Comparison of ENCODE assay signal across 8 cellular contexts in genomic region chr4:74370912-74371311, GRCh38. TPM values are rescaled to one million over a fixed set of nuclear protein-coding genes. Genes with fewer than 3 reads are reported as not detected.
DNase-seq lines count a peak whose midpoint lies in the region; ATAC-seq and TF ChIP-seq lines count a peak whose summit lies in the region.

No MANE protein-coding gene starts in this region.

- TF ChIP-seq CTCF in mucosa of descending colon (IDR thresholded peaks at IDR 0.05), result peak; percentile 22

- H3K9me3 ChIP-seq in SK-N-MC (ENCODE audit: low read depth, low read length), result no peaks in the 10 kb centered on the region
- H3K9me3 ChIP-seq in mucosa of descending colon, result no peaks in the 10 kb centered on the region

- H3K4me1 Mint-ChIP-seq in effector memory CD8-positive, alpha-beta T cell (ENCODE audit: low read depth in 2 of 2), result no peaks in the 10 kb centered on the region

- H3K27ac Mint-ChIP-seq in effector memory CD8-positive, alpha-beta T cell, result no peak overlapping the region

- H3K4me1 ChIP-seq in mucosa of descending colon (ENCODE audit: low read depth), result peaks cover 9% of the 10 kb centered on the region

- H3K27ac ChIP-seq in SK-N-MC, result no peak overlapping the region

- no peaks in the 10 kb centered on the region for H3K36me3 Mint-ChIP-seq in effector memory CD8-positive, alpha-beta T cell (ENCODE audit: insufficient read depth)

- no peak overlapping the region for H3K9ac ChIP-seq in SK-N-MC (ENCODE audit: insufficient read length)

- no peaks in the 10 kb centered on the region for H3K9me3 Mint-ChIP-seq in effector memory CD8-positive, alpha-beta T cell

- H3K4me3 Mint-ChIP-seq in effector memory CD8-positive, alpha-beta T cell, result no peak overlapping the region

- H3K36me3 ChIP-seq in SK-N-MC (ENCODE audit: insufficient read depth, low read length), result no peaks in the 10 kb centered on the region
- H3K36me3 ChIP-seq in mucosa of descending colon (ENCODE audit: low read depth), result no peaks in the 10 kb centered on the region

- ATAC-seq in GM21367 (IDR thresholded peaks at IDR 0.05; ENCODE audit: unreplicated experiment) (peak; percentile 78), HG03469 (IDR thresholded peaks at IDR 0.05; ENCODE audit: unreplicated experiment) (peak; percentile 82), mucosa of descending colon (peak; percentile 51)
- peak; percentile 76 for ATAC-seq in effector memory CD8-positive, alpha-beta T cell (replicated peaks)

- intact Hi-C loops in mucosa of descending colon (cut with DNase I, micrococcal nuclease), result loop anchor here in 1 of 2 donors (5.0 kb wide), 1 partner anchor 306 kb away; no protein-coding TSS in a partner anchor

- peak; percentile 7 to 11 for DNase-seq in activated CD4-positive, alpha-beta T cell treated with anti-CD3 and anti-CD28 coated beads for 4 hours
- no peak for DNase-seq in activated CD4-positive, alpha-beta T cell treated with anti-CD3 and anti-CD28 coated beads for 1 hour
- DNase-seq in SK-N-MC (ENCODE audit: low read depth, low spot score), result peak; percentile 40
- DNase-seq in effector memory CD8-positive, alpha-beta T cell, result peak; percentile 2 to 6 (median 3)
- peak in 1 of 3 donors; percentile 57 for DNase-seq in mucosa of descending colon
- DNase-seq in activated effector memory CD4-positive, alpha-beta T cell treated with Interleukin-2 at 50 U/mL for 16 hours, result no peak

- peaks cover 0 to 27% of the 10 kb centered on the region in 2 donors for H3K27me3 Mint-ChIP-seq in effector memory CD8-positive, alpha-beta T cell

- H3K4me3 ChIP-seq in SK-N-MC (no peak overlapping the region), mucosa of descending colon (no peak overlapping the region)

RNA-seq across cellular contexts. Expression of gene EREG, which starts 6.0 kb away (rescaled TPM):
- 1 to 10 TPM; 1.5 to 8.8 (median 2.3) TPM for total RNA-seq in mucosa of descending colon

Comparison
In these comparisons a context has a peak if more than half of its experiments do, and no peak if none do; other contexts are left out.
1. DNase-seq: peak in activated CD4-positive, alpha-beta T cell treated with anti-CD3 and anti-CD28 coated beads for 4 hours (2 of 2), SK-N-MC (single experiment) and effector memory CD8-positive, alpha-beta T cell (3 of 3); none in activated CD4-positive, alpha-beta T cell treated with anti-CD3 and anti-CD28 coated beads for 1 hour (single experiment) and activated effector memory CD4-positive, alpha-beta T cell treated with Interleukin-2 at 50 U/mL for 16 hours (single experiment).
2. Peak in every context shown above with its lines, with median percentiles within 50 percentile points of each other: ATAC-seq.